In genomic region chr2:3595985-3596384, GRCh38 we compare ENCODE assay signal across 10 cellular contexts.
DNase-seq lines count a peak whose midpoint lies in the region; ATAC-seq and TF ChIP-seq lines count a peak whose summit lies in the region.
"Had no signal": no experiment of that assay in that cellular context is flagged by ENCODE, and none has a peak within 500 bp of the region (broad histone marks: within the 10 kb centered on the region; RNA-seq: fewer than 3 reads in every experiment).

No MANE protein-coding gene starts in this region.

- peak; percentile 64 for DNase-seq in stimulated activated CD4-positive, alpha-beta T cell treated with anti-CD3 and anti-CD28 coated beads, Interleukin-15, amount 100 ng/mL, for 24 hours
- DNase-seq in DMS79 (lab: John Stamatoyannopoulos, UW) (no peak), erythroblast (lab: John Stamatoyannopoulos, UW) (no peak), Kasumi-1 (lab: John Stamatoyannopoulos, UW) (no peak)
- DNase-seq: NK-92 treated with Interleukin-12 subunit alpha and Interleukin-12 subunit beta, amount 100 ng/mL, for 24 hours; retina; tibial artery had no signal

- TF ChIP-seq POLR2A in erythroblast (IDR thresholded peaks at IDR 0.05; ENCODE audit: low read length), result no peak

- peak; percentile 86 for ATAC-seq in GM19023 (IDR thresholded peaks at IDR 0.05; ENCODE audit: unreplicated experiment)
- peak; percentile 88 for ATAC-seq in GM21576 (IDR thresholded peaks at IDR 0.05; ENCODE audit: unreplicated experiment)
- ATAC-seq in HG03457 (IDR thresholded peaks at IDR 0.05; ENCODE audit: unreplicated experiment), result peak; percentile 92
